Comparison of ENCODE assay signal across 12 cellular contexts in genomic region chr15:95973566-95974256, GRCh38.
DNase-seq lines count a peak whose midpoint lies in the region; ATAC-seq and TF ChIP-seq lines count a peak whose summit lies in the region.
"Had no signal": no experiment of that assay in that cellular context is flagged by ENCODE, and none has a peak within 500 bp of the region (broad histone marks: within the 10 kb centered on the region; RNA-seq: fewer than 3 reads in every experiment).

No MANE protein-coding gene starts in this region.

- no peak overlapping the region for H3K4me3 ChIP-seq in gastrocnemius medialis
- H3K4me3 ChIP-seq: A549 had no signal

- DNase-seq in GM10266 (ENCODE audit: extremely low spot score) (peak; percentile 20), NCI-H524 treated with DMSO at 0.1 percent for 48 hours (lab: John Stamatoyannopoulos, UW) (no peak), gastrocnemius medialis (no peak)
- no peak for DNase-seq in stimulated activated CD4-positive, alpha-beta T cell treated with anti-CD3 and anti-CD28 coated beads, Interleukin-4, amount 100 ng/mL, for 4 hours
- DNase-seq: DMS 273 treated with DMSO at 0.1 percent for 48 hours, right cardiac atrium, T1000 had no signal

- peak; percentile 65 for ATAC-seq in GM21360 (IDR thresholded peaks at IDR 0.05; ENCODE audit: unreplicated experiment)
- ATAC-seq in HG02884 (IDR thresholded peaks at IDR 0.05; ENCODE audit: unreplicated experiment): peak; percentile 71
- ATAC-seq in HG03565 (IDR thresholded peaks at IDR 0.05; ENCODE audit: unreplicated experiment): peak; percentile 74
- no peak for ATAC-seq in HG03280 (IDR thresholded peaks at IDR 0.05; ENCODE audit: unreplicated experiment)
- ATAC-seq in gastrocnemius medialis: no peak
- ATAC-seq: A549, right cardiac atrium had no signal

- no peak overlapping the region for H3K27ac ChIP-seq in gastrocnemius medialis
- H3K27ac ChIP-seq: A549 had no signal

- no peaks in the 10 kb centered on the region for H3K4me1 ChIP-seq in gastrocnemius medialis
- H3K4me1 ChIP-seq: A549 had no signal

- H3K27me3 ChIP-seq in gastrocnemius medialis: no peaks in the 10 kb centered on the region

- TF ChIP-seq CTCF in GM10266 (IDR thresholded peaks at IDR 0.05; ENCODE audit: control insufficient read depth, insufficient read depth, low read depth, missing control alignments): no peak
- no peak for TF ChIP-seq CTCF in gastrocnemius medialis (IDR thresholded peaks at IDR 0.05 in 4 of 5, conservative IDR thresholded peaks at IDR 0.05 in 1 of 5)

- intact Hi-C loops in gastrocnemius medialis (cut with DNase I; ENCODE audit: low total_unique reads): no loop called here

- H3K9me3 ChIP-seq in gastrocnemius medialis: no peaks in the 10 kb centered on the region
- H3K9me3 ChIP-seq: A549 had no signal

- no peaks in the 10 kb centered on the region for H3K36me3 ChIP-seq in gastrocnemius medialis

- in situ Hi-C loops in gastrocnemius medialis (cut with MboI; ENCODE audit: low sequenced_read_pairs in 4 of 4): no loop called here

- no peak for TF ChIP-seq POLR2A in gastrocnemius medialis (IDR thresholded peaks at IDR 0.05)

Comparison
In these comparisons a context has a peak if more than half of its experiments do, and no peak if none do; other contexts are left out.
1. ATAC-seq: peak in GM21360 (single experiment), HG02884 (single experiment) and HG03565 (single experiment); none in HG03280 (single experiment) and gastrocnemius medialis (0 of 2).